In the genomic region with DNA sequence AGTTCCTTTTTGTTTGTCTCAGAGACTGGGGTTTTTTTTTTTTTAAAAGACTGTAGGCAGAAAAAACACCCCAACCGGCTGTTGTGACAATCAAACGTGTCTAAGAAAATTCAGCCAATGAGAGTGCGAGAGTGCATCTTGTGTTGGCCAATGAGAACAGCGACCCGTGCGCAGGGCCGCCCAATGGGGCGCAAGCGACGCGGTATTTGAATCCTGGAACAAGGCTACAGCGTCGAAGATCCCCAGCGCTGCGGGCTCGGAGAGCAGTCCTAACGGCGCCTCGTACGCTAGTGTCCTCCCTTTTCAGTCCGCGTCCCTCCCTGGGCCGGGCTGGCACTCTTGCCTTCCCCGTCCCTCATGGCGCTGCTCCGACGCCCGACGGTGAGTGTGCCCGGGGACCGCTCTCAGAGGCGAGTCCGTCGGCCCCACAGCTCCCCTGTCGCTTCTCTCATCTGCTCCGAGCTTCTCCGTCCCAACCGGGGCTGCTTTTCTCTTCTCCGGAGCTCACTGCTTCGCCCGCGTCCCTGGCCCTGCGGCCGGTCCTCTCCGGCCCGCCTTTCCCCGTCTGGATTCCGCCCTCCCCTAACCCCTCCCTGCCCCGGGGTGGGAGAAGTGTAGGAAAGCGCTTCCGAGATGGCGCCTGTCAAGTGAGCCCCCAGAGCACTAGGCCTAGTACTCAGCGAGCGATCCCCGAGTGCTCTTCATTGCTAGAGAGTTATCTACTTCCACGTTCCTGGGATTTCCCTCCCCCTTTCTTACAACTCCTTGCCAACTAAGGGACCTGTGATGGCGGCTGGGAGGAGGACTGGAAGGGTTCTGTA, we compare ENCODE assay signal across 1 cellular context.
TF ChIP-seq lines count a peak whose summit lies in the region.

A gene (plus strand): TSS at position 235 of the 821 bp plus-strand sequence. CDS start 123 bp downstream, at position 358.

TF ChIP-seq in A549, 52 proteins besides CTCF, POLR2A, EP300 and RAD21 (continued from another document):
- TF ChIP-seq, protein P1, sequence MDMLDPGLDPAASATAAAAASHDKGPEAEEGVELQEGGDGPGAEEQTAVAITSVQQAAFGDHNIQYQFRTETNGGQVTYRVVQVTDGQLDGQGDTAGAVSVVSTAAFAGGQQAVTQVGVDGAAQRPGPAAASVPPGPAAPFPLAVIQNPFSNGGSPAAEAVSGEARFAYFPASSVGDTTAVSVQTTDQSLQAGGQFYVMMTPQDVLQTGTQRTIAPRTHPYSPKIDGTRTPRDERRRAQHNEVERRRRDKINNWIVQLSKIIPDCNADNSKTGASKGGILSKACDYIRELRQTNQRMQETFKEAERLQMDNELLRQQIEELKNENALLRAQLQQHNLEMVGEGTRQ (IDR thresholded peaks at IDR 0.05), result peak; percentile 83
- TF ChIP-seq GATA3 (IDR thresholded peaks at IDR 0.05; ENCODE audit: borderline replicate concordance) (0 out of 2 replicates have a peak, but pooled peaks have one; percentile 4), SREBF2 (IDR thresholded peaks at IDR 0.05) (no peak), KDM5A (IDR thresholded peaks at IDR 0.05) (peak; percentile 60; the same call in 1 of the 2 replicates), PHF8 (IDR thresholded peaks at IDR 0.05; ENCODE audit: borderline replicate concordance, low read depth) (peak; percentile 34; the same call in 1 of the 2 replicates), FOXS1 (CRISPR knock-in tag; IDR thresholded peaks at IDR 0.05) (no peak), KDM1A (IDR thresholded peaks at IDR 0.05; ENCODE audit: low read depth) (peak; percentile 58; the same call in 1 of the 2 replicates), RFX5 (IDR thresholded peaks at IDR 0.05) (peak; percentile 48; the same call in 1 of the 2 replicates), ZSCAN20 (CRISPR knock-in tag; IDR thresholded peaks at IDR 0.05) (no peak)
- TF ChIP-seq, protein P2, sequence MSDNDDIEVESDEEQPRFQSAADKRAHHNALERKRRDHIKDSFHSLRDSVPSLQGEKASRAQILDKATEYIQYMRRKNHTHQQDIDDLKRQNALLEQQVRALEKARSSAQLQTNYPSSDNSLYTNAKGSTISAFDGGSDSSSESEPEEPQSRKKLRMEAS (IDR thresholded peaks at IDR 0.05), result peak; percentile 80
- TF ChIP-seq, protein P3, sequence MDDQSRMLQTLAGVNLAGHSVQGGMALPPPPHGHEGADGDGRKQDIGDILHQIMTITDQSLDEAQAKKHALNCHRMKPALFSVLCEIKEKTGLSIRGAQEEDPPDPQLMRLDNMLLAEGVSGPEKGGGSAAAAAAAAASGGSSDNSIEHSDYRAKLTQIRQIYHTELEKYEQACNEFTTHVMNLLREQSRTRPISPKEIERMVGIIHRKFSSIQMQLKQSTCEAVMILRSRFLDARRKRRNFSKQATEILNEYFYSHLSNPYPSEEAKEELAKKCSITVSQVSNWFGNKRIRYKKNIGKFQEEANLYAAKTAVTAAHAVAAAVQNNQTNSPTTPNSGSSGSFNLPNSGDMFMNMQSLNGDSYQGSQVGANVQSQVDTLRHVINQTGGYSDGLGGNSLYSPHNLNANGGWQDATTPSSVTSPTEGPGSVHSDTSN (IDR thresholded peaks at IDR 0.05), result 0 out of 2 replicates have a peak, but pooled peaks have one; percentile 28
TF ChIP-seq in A549: peak in this region for 12.
